ENCODE assay signal across 9 cellular contexts in the genomic region with DNA sequence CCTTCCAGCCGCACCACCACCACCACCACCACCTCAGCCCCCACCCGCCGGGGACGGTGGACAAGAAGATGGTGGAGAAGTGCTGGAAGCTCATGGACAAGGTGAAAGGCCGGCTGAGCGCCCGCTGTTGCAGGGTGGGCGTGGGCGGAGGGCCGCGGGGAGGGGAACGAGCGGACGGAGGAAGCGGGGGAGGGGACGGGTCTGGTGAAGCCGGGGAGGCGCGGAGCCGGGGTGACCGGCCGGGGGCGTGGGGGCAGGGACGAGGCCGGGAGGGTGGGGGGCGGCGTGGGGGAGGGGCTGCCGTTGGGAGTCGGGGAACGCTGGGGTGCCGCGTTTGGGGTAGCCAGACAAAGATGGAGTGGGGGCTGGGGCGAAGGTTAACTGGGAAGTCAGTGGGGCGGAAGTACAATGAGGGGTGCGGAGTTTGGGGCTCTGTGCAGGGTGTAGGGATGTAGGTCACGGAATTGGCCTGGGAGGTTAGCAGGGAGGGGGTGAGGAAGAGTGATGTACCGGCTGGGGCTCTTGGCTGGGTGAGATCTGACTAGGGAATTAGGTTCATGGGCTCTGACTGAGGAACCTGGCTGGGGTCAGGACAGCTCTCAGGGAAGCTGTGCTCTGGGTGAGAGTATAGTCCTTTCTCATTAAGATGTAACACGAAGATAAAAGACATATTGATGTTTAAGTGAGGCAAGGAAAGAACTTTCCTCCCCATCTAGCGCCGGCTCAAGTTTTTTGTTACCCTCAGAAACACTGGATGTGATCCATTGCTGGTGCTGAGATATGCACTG. TPM values are rescaled to one million over a fixed set of nuclear protein-coding genes. Genes with fewer than 3 reads are reported as not detected.
A peak's percentile ranks its signal among the peaks of the same experiment; 100 is the strongest.
DNase-seq lines count a peak whose midpoint lies in the region; ATAC-seq and TF ChIP-seq lines count a peak whose summit lies in the region.
"Had no signal": no experiment of that assay in that cellular context is flagged by ENCODE, and none has a peak within 500 bp of the region (broad histone marks: within the 10 kb centered on the region; RNA-seq: fewer than 3 reads in every experiment).

No MANE protein-coding gene starts in this region.

- no peak for TF ChIP-seq CTCF in BJ (IDR thresholded peaks at IDR 0.05; ENCODE audit: insufficient read depth, low read depth, low read length)
- TF ChIP-seq CTCF in IMR-90 (conservative IDR thresholded peaks at IDR 0.05; ENCODE audit: low read depth, low read length), result no peak

- no TSS peak for BruUV-seq in IMR-90 (replicated peaks; lab: Mats Ljungman, UMichigan)

- peaks cover 30% of the 10 kb centered on the region for H4K20me1 ChIP-seq in IMR-90 (ENCODE audit: insufficient read depth, low read length)

- ATAC-seq in GM19452 (IDR thresholded peaks at IDR 0.05; ENCODE audit: unreplicated experiment) (peak; percentile 10), IMR-90 (ENCODE audit: low read depth) (peak; percentile 37)

- CTCF ChIA-PET in BJ (lab: Yijun Ruan, JAX) (interaction anchor here (0.6 to 3.9 kb wide), 25 partner anchors 10 to 172 kb away, joined by 3 to 30 read pairs (median 4); a partner anchor contains a TSS), IMR-90 (lab: Yijun Ruan, JAX) (interaction anchor here (0.6 to 1.6 kb wide), 9 partner anchors 9 to 268 kb away, joined by 3 to 8 read pairs (median 3); no protein-coding TSS in a partner anchor)

- no CpG with 5 or more reads among the region's 40 CpGs for WGBS in IMR-90 (ENCODE audit: extremely low coverage in 2 of 2, insufficient read length in 1 of 2), 2 experiments
- WGBS in mesodermal cell (ENCODE audit: insufficient coverage in 2 of 2), 2 experiments, result 0 to 1% methylated on average over 9 to 14 of the region's 40 CpGs

- peak overlapping the region; percentile 98 for H2AK9ac ChIP-seq in IMR-90 (replicated peaks; ENCODE audit: low read depth, low read length, poor library complexity)

- H4K91ac ChIP-seq in IMR-90 (ENCODE audit: insufficient read depth, low read depth, low read length), result peak overlapping the region; percentile 88

- peak overlapping the region; percentile 99 for H3K27ac ChIP-seq in IMR-90 (ENCODE audit: insufficient read depth, low read length)
- peak overlapping the region; percentile 90 for H3K27ac ChIP-seq in mesodermal cell (ENCODE audit: low read depth, low read length, severe bottlenecking)

- H3K9me3 ChIP-seq in IMR-90 (ENCODE audit: control insufficient read depth, insufficient read depth, low read length) (no peaks in the 10 kb centered on the region), mesodermal cell (ENCODE audit: control insufficient read depth, low read length) (no peaks in the 10 kb centered on the region)

- in situ Hi-C loops in IMR-90 (cut with MboI; ENCODE audit: low sequenced_read_pairs), result no loop called here

- POLR2A ChIA-PET in BJ (lab: Charles Lee) (interaction anchor here (0.7 kb wide), 1 partner anchor 131 kb away, joined by 11 read pairs; no protein-coding TSS in a partner anchor), IMR-90 (lab: Charles Lee; ENCODE audit: unreplicated experiment) (interaction anchor here (0.5 to 0.9 kb wide), 2 partner anchors 28 to 131 kb away, joined by 4 to 12 read pairs; no protein-coding TSS in a partner anchor)

- dilution Hi-C loops in IMR-90 (cut with HindIII; ENCODE audit: low sequenced_read_pairs, unreplicated experiment), result no loop called here

- H3K9me1 ChIP-seq in IMR-90 (ENCODE audit: insufficient read depth, low read length), result peaks cover 9% of the 10 kb centered on the region

- H2AFZ ChIP-seq in IMR-90 (replicated peaks; ENCODE audit: low read length, poor library complexity), result peak overlapping the region; percentile 98

- no peaks in the 10 kb centered on the region for H3K36me3 ChIP-seq in BJ (ENCODE audit: control insufficient read depth, insufficient read depth, low read length)
- H3K36me3 ChIP-seq in IMR-90 (ENCODE audit: control insufficient read depth, insufficient read depth, low read length), result no peaks in the 10 kb centered on the region
- H3K36me3 ChIP-seq in mesodermal cell (ENCODE audit: control insufficient read depth, insufficient read depth, low read length), result no peaks in the 10 kb centered on the region

- H4K5ac ChIP-seq in IMR-90 (ENCODE audit: low read depth, low read length), result peak overlapping the region; percentile 72

- peak overlapping the region; percentile 41; the same call in 2 of the 3 replicates for H2BK15ac ChIP-seq in IMR-90 (ENCODE audit: low read depth, low read length)

- H3K4me3 ChIP-seq in BJ (ENCODE audit: low read depth, low read length) (peak overlapping the region; percentile 98), IMR-90 (ENCODE audit: insufficient read depth, low read depth, low read length) (peak overlapping the region; percentile 100), mesodermal cell (ENCODE audit: extremely low read depth, insufficient read depth, low read length, poor library complexity, severe bottlenecking) (peak overlapping the region; percentile 95)

- peak overlapping the region; percentile 96 for H3K4ac ChIP-seq in IMR-90 (ENCODE audit: low read depth, low read length)

- peak overlapping the region; percentile 66 to 79; a peak in 1 of 4 replicates for H4K8ac ChIP-seq in IMR-90 (ENCODE audit: low read depth in 2 of 2, low read length in 2 of 2)

- peak overlapping the region; percentile 92 for H3K4me2 ChIP-seq in IMR-90 (ENCODE audit: low read depth, low read length)

- H2BK5ac ChIP-seq in IMR-90 (ENCODE audit: low read depth, low read length, poor library complexity, severe bottlenecking), result peak overlapping the region; percentile 97

- peak overlapping the region; percentile 80 for H3K18ac ChIP-seq in IMR-90 (ENCODE audit: low read depth, low read length)

- peak overlapping the region; percentile 91 for H3K14ac ChIP-seq in IMR-90 (replicated peaks; ENCODE audit: low read depth, low read length)

- no peak for TF ChIP-seq RAD21 in IMR-90 (IDR thresholded peaks at IDR 0.05; ENCODE audit: low read length)

- TF ChIP-seq POLR2A in IMR-90 (IDR thresholded peaks at IDR 0.05; ENCODE audit: low read depth, low read length), result no peak

- H3K79me1 ChIP-seq in IMR-90 (ENCODE audit: low read depth in 1 of 2, low read length in 2 of 2), result peaks cover 3 to 30% of the 10 kb centered on the region in 2 experiments; a peak in 3 of 4 replicates

- no peak for DNase-seq in BJ (ENCODE audit: low read depth)
- DNase-seq in IMR-90, result no peak
- peak; percentile 34 for DNase-seq in activated CD4-positive, alpha-beta T cell treated with anti-CD3 and anti-CD28 coated beads, Interleukin-2, amount 50 U/mL, for 1 hour
- peak; percentile 41 for DNase-seq in effector CD8-positive, alpha-beta T cell (lab: John Stamatoyannopoulos, UW)
- peak; percentile 28 for DNase-seq in stimulated activated CD8-positive, alpha-beta memory T cell treated with anti-CD3 and anti-CD28 coated beads, Interleukin-15, amount 100 ng/mL, for 24 hours (ENCODE audit: low read depth)
- no peak for DNase-seq in foreskin melanocyte

- H2BK20ac ChIP-seq in IMR-90 (ENCODE audit: low read depth, low read length), result no peak overlapping the region

- peak overlapping the region; percentile 24; the same call in 1 of the 2 replicates for H2BK120ac ChIP-seq in IMR-90 (ENCODE audit: low read depth, low read length)

- H3K56ac ChIP-seq in IMR-90 (ENCODE audit: extremely low read depth, insufficient read depth, low read length), result peak overlapping the region; percentile 92

- H3K27me3 ChIP-seq in BJ (ENCODE audit: control insufficient read depth, insufficient read depth, low read length) (no peaks in the 10 kb centered on the region), IMR-90 (ENCODE audit: control insufficient read depth, insufficient read depth, low read length) (no peaks in the 10 kb centered on the region)

- H3K9ac ChIP-seq in IMR-90 (ENCODE audit: low read depth, low read length), result peak overlapping the region; percentile 98

- H3K4me1 ChIP-seq in IMR-90 (ENCODE audit: control insufficient read depth, insufficient read depth, low read length) (peaks cover 5% of the 10 kb centered on the region), mesodermal cell (ENCODE audit: control insufficient read depth, insufficient read depth, low read length, poor library complexity, severe bottlenecking) (peaks cover 5% of the 10 kb centered on the region)

- peak overlapping the region; percentile 88 for H3K23ac ChIP-seq in IMR-90 (ENCODE audit: low read depth, low read length)

- intact Hi-C loops in IMR-90 (cut with micrococcal nuclease), result loop anchor here (1.0 to 5.0 kb wide), 2 partner anchors 56 to 132 kb away; no protein-coding TSS in a partner anchor

- H2AK5ac ChIP-seq in IMR-90 (ENCODE audit: low read depth, low read length), result peak overlapping the region; percentile 97

RNA-seq across cellular contexts. Expression of a gene that starts 0.6 kb away (rescaled TPM):
- polyA plus RNA-seq in BJ (2011; rRNA removed) (9.3 and 11.4 TPM in 2 replicates), IMR-90 (2012; rRNA removed) (11.8 TPM in 2 replicates)
- 9.3 and 11.4 TPM in 2 replicates for polyA minus RNA-seq in BJ (2011; rRNA and poly(A)+ RNA removed)
- total RNA-seq in IMR-90 (2012; rRNA removed), result 6.1 and 7.2 TPM in 2 replicates
- 4.6 and 5.6 TPM in 2 replicates for polyA plus RNA-seq in IMR-90 (2012; cell fraction: cytosol; rRNA removed)
- 8.8 and 20.4 TPM in 2 replicates for polyA plus RNA-seq in IMR-90 (2012; cell fraction: nucleus; rRNA removed; ENCODE audit: low replicate concordance)
- polyA plus RNA-seq in mesodermal cell (2013, experiment 1 of 2), result 30.2 TPM
- 24.1 TPM for polyA plus RNA-seq in mesodermal cell (2013, experiment 2 of 2)

RNA-seq across cellular contexts. Expression of a gene that starts 21.4 kb away (rescaled TPM):
- polyA plus RNA-seq in BJ (2011; rRNA removed) (not detected in 2 replicates), IMR-90 (2012; rRNA removed) (not detected in 2 replicates)
- polyA minus RNA-seq in BJ (2011; rRNA and poly(A)+ RNA removed), result not detected in 2 replicates
- not detected in 2 replicates for total RNA-seq in IMR-90 (2012; rRNA removed)
- not detected in 2 replicates for polyA plus RNA-seq in IMR-90 (2012; cell fraction: cytosol; rRNA removed)
- polyA plus RNA-seq in IMR-90 (2012; cell fraction: nucleus; rRNA removed; ENCODE audit: low replicate concordance), result not detected in 2 replicates
- polyA plus RNA-seq in mesodermal cell (2013, experiment 1 of 2), result not detected
- not detected for polyA plus RNA-seq in mesodermal cell (2013, experiment 2 of 2)
- total RNA-seq: NCI-H460 had no signal

RNA-seq across cellular contexts. Expression of a gene that starts 38.2 kb away (rescaled TPM):
- polyA plus RNA-seq in BJ (2011; rRNA removed), result 12.0 and 19.4 TPM in 2 replicates
- polyA minus RNA-seq in BJ (2011; rRNA and poly(A)+ RNA removed), result 18.9 and 22.9 TPM in 2 replicates
- total RNA-seq in IMR-90 (2012; rRNA removed), result 3.0 and 3.3 TPM in 2 replicates
- 4.9 and 5.5 TPM in 2 replicates for polyA plus RNA-seq in IMR-90 (2012; rRNA removed)
- 4.6 and 7.1 TPM in 2 replicates for polyA plus RNA-seq in IMR-90 (2012; cell fraction: cytosol; rRNA removed)
- 4.6 and 11.7 TPM in 2 replicates for polyA plus RNA-seq in IMR-90 (2012; cell fraction: nucleus; rRNA removed; ENCODE audit: low replicate concordance)
- polyA plus RNA-seq in mesodermal cell (2013, experiment 1 of 2), result 11.2 TPM
- polyA plus RNA-seq in mesodermal cell (2013, experiment 2 of 2), result 9.3 TPM

RNA-seq across cellular contexts. Expression of a gene that starts 57.9 kb away (rescaled TPM):
- polyA plus RNA-seq in BJ (2011; rRNA removed), result 0.06 and 0.17 TPM in 2 replicates
- 0.05 TPM in 1 of 2 replicates, not detected in the other for polyA minus RNA-seq in BJ (2011; rRNA and poly(A)+ RNA removed)
- under 0.01 TPM in 2 replicates for total RNA-seq in IMR-90 (2012; rRNA removed)
- 0.20 and 0.26 TPM in 2 replicates for polyA plus RNA-seq in IMR-90 (2012; rRNA removed)
- polyA plus RNA-seq in IMR-90 (2012; cell fraction: cytosol; rRNA removed), result 0.12 and 0.19 TPM in 2 replicates
- polyA plus RNA-seq in IMR-90 (2012; cell fraction: nucleus; rRNA removed; ENCODE audit: low replicate concordance), result 0.73 and 0.85 TPM in 2 replicates
- polyA plus RNA-seq in mesodermal cell (2013, experiment 1 of 2), result 1.8 TPM
- polyA plus RNA-seq in mesodermal cell (2013, experiment 2 of 2), result 1.4 TPM
- total RNA-seq: NCI-H460 had no signal

Comparison
In these comparisons a context has a peak if more than half of its experiments do, and no peak if none do; other contexts are left out.
1. DNase-seq: peak in activated CD4-positive, alpha-beta T cell treated with anti-CD3 and anti-CD28 coated beads, Interleukin-2, amount 50 U/mL, for 1 hour (single experiment), effector CD8-positive, alpha-beta T cell (single experiment) and stimulated activated CD8-positive, alpha-beta memory T cell treated with anti-CD3 and anti-CD28 coated beads, Interleukin-15, amount 100 ng/mL, for 24 hours (single experiment); none in BJ (single experiment), IMR-90 (single experiment) and foreskin melanocyte (single experiment).
2. Peak in every context shown above with its lines, with median percentiles within 50 percentile points of each other: H3K4me3 ChIP-seq.